In the genomic region with DNA sequence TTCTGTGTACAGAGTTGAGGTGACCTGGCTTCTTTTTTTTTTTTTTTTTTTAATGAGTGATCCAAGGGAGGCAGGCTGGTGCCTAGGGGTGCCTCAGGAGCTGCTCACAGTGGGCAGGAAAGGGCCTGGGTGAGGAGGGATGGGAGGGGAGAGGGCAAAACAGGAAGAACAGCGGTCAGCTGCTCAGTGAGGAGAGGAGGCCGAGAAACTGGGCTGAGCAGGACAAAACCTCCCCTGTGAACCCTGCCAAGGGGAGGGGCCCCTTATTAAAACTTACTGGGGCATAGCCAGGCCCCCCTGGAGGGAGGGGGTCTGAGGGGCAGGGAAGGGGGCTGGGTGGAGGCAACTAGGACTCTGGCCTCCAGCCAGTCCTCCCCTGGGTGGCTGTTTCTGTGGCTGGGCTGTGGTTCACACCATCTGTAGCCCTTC, we compare ENCODE assay signal across 1 cellular context.
TF ChIP-seq lines count a peak whose summit lies in the region.

No MANE protein-coding gene starts in this region.

TF ChIP-seq in K562, 482 proteins besides CTCF, POLR2A, EP300 and RAD21:
- TF ChIP-seq, protein P1, sequence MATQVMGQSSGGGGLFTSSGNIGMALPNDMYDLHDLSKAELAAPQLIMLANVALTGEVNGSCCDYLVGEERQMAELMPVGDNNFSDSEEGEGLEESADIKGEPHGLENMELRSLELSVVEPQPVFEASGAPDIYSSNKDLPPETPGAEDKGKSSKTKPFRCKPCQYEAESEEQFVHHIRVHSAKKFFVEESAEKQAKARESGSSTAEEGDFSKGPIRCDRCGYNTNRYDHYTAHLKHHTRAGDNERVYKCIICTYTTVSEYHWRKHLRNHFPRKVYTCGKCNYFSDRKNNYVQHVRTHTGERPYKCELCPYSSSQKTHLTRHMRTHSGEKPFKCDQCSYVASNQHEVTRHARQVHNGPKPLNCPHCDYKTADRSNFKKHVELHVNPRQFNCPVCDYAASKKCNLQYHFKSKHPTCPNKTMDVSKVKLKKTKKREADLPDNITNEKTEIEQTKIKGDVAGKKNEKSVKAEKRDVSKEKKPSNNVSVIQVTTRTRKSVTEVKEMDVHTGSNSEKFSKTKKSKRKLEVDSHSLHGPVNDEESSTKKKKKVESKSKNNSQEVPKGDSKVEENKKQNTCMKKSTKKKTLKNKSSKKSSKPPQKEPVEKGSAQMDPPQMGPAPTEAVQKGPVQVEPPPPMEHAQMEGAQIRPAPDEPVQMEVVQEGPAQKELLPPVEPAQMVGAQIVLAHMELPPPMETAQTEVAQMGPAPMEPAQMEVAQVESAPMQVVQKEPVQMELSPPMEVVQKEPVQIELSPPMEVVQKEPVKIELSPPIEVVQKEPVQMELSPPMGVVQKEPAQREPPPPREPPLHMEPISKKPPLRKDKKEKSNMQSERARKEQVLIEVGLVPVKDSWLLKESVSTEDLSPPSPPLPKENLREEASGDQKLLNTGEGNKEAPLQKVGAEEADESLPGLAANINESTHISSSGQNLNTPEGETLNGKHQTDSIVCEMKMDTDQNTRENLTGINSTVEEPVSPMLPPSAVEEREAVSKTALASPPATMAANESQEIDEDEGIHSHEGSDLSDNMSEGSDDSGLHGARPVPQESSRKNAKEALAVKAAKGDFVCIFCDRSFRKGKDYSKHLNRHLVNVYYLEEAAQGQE (CRISPR knock-in tag; IDR thresholded peaks at IDR 0.05; ENCODE audit: low read depth) = no peak
- TF ChIP-seq PPARD (CRISPR knock-in tag; IDR thresholded peaks at IDR 0.05) = no peak
- TF ChIP-seq ZNF239 (CRISPR knock-in tag; IDR thresholded peaks at IDR 0.05) = no peak
- TF ChIP-seq ZNF23 (CRISPR knock-in tag; IDR thresholded peaks at IDR 0.05) = no peak
TF ChIP-seq in K562: peak in this region for 0.
